Comparison of ENCODE assay signal across 1 cellular context in the genomic region with DNA sequence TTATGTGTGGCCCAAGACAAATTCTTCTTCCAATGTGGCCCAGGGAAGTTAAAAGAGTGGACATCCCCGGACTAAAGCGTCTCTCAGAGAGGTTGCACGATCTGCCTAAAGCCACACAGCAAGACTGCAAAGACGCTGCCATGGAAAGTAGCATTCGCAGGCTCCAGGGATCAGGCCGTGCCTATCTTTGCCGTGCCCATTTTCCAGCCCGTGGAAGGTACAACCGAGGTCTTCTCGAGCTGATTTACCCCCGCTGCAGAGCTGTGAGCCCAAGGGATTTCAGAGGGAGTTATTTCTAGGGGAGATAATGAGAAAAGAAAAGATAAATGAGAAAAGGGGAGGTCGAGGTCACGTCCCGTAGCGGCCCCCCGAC.
TF ChIP-seq lines count a peak whose summit lies in the region.

No MANE protein-coding gene starts in this region.

TF ChIP-seq in HEK293, 187 proteins besides CTCF, POLR2A, EP300 and RAD21 (continued from another document):
- peak; percentile 94; the same call in 1 of the 2 replicates for TF ChIP-seq ZNF768 (tag by site-specific recombination; IDR thresholded peaks at IDR 0.05)
